ENCODE assay signal across 26 cellular contexts in the genomic region with DNA sequence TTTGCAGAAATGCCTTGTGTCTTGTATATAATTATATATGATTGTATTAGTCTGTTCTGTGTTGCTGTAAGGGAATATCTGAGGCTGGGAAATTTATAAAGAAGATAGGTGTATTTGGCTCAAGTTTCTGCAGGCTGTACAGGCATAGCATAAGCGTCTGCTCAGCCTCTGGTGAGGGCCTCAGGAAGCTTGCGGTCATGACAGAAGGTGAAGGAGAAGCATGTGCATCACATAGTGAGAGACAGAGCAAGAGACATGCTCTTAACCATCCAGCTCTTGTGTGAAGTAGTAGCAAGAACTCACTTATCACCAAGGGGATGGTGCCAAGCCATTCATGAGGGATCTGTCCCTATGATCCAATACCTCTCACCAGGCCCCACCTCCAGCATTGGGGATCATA.
"Had no signal": no experiment of that assay in that cellular context is flagged by ENCODE, and none has a peak within 500 bp of the region (broad histone marks: within the 10 kb centered on the region; RNA-seq: fewer than 3 reads in every experiment).

No MANE protein-coding gene starts in this region.

- H3K36me3 ChIP-seq: colonic mucosa, gastrocnemius medialis, lower lobe of right lung, ovary, sigmoid colon, tibial artery had no signal

- FAIRE-seq: endometrium, keratinocyte, urothelium cell line had no signal

- DNase-seq: colonic mucosa; dermis blood vessel endothelial cell; effector memory CD8-positive, alpha-beta T cell; foreskin fibroblast; gastrocnemius medialis; head of caudate nucleus; left ventricle myocardium superior; lower lobe of right lung; natural killer cell; occipital lobe; ovary; posterior cingulate gyrus; psoas muscle; right cardiac atrium; sigmoid colon; stimulated activated CD4-positive, alpha-beta T cell treated with anti-CD3 and anti-CD28 coated beads, Interleukin-2, amount 100 ng/mL, for 24 hours; stimulated activated CD4-positive, alpha-beta T cell treated with anti-CD3 and anti-CD28 coated beads, Interleukin-4, amount 100 ng/mL, for 24 hours; stimulated activated naive CD8-positive, alpha-beta T cell treated with anti-CD3 and anti-CD28 coated beads, Interleukin-15, Interleukin-2, amounts not matched to agents 100 U/mL and 50 U/mL, for 24 hours; substantia nigra; testis; tibial artery had no signal

- H3K9me3 ChIP-seq: colonic mucosa, gastrocnemius medialis, lower lobe of right lung, ovary, psoas muscle, sigmoid colon, testis, tibial artery, upper lobe of left lung had no signal

- H3K4me3 ChIP-seq: colonic mucosa, gastrocnemius medialis, lower lobe of right lung, ovary, psoas muscle, sigmoid colon, testis, tibial artery, upper lobe of left lung had no signal

- H3K27me3 ChIP-seq: colonic mucosa, gastrocnemius medialis, ovary, sigmoid colon, testis, tibial artery, upper lobe of left lung had no signal

- ATAC-seq: effector memory CD8-positive, alpha-beta T cell; gastrocnemius medialis; left ventricle myocardium superior; lower lobe of right lung; natural killer cell; psoas muscle; right cardiac atrium; stimulated activated effector memory CD8-positive, alpha-beta T cell treated with anti-CD3 and anti-CD28 coated beads, Interleukin-12 subunit alpha, Interleukin-12 subunit beta, amount 100 ng/mL, for 72 hours; stimulated activated naive CD8-positive, alpha-beta T cell treated with anti-CD3 and anti-CD28 coated beads, Interleukin-15, Interleukin-2, amounts not matched to agents 100 U/mL and 50 U/mL, for 24 hours had no signal

- H3K27ac ChIP-seq: colonic mucosa, lower lobe of right lung, ovary, psoas muscle, sigmoid colon, testis, tibial artery had no signal
